Comparison of ENCODE assay signal across 11 cellular contexts in genomic region chr1:223704921-223705878, GRCh38. TPM values are rescaled to one million over a fixed set of nuclear protein-coding genes. Genes with fewer than 3 reads are reported as not detected.
DNase-seq lines count a peak whose midpoint lies in the region; ATAC-seq, FAIRE-seq and TF ChIP-seq lines count a peak whose summit lies in the region.
"Had no signal": no experiment of that assay in that cellular context is flagged by ENCODE, and none has a peak within 500 bp of the region (broad histone marks: within the 10 kb centered on the region; RNA-seq: fewer than 3 reads in every experiment).

No MANE protein-coding gene starts in this region.

- no peak overlapping the region for H3K27ac ChIP-seq in K562 (ENCODE audit: extremely low read depth, low read depth, low read length)
- H3K27ac ChIP-seq in lung (ENCODE audit: low read depth in 1 of 2, low read length in 1 of 2), result peak overlapping the region; percentile 26 to 66
- peak overlapping the region; percentile 58 to 94 for H3K27ac ChIP-seq in aorta (ENCODE audit: low read depth in 1 of 2, low read length in 2 of 2)
- H3K27ac ChIP-seq: KMS-11 had no signal

- no peaks in the 10 kb centered on the region for H3K36me3 Mint-ChIP-seq in activated naive CD8-positive, alpha-beta T cell
- H3K36me3 Mint-ChIP-seq in activated naive CD8-positive, alpha-beta T cell treated with anti-CD3 and anti-CD28 coated beads, Interleukin-2, amount 50 U/mL, for 24 hours (ENCODE audit: low read depth), result no peaks in the 10 kb centered on the region

- 53% methylated on average over 8 of the region's 8 CpGs for WGBS in K562 (ENCODE audit: insufficient coverage, low coverage, missing lambda C conversion rate)
- WGBS in lung, 2 donors, result 41 to 44% methylated on average over 8 of the region's 8 CpGs
- WGBS in aorta, 2 donors, result 34 to 43% methylated on average over 8 of the region's 8 CpGs

- intact Hi-C loops in K562 (cut with micrococcal nuclease) (loop anchor here (5.0 to 10.0 kb wide), 2 partner anchors 87 to 1220 kb away; partner anchors contain the start of gene DNAH14), aorta (cut with DNase I) (loop anchor here (5.0 kb wide), 3 partner anchors 122 to 182 kb away; partner anchors contain the start of gene TP53BP2 (in 1 of the 2))

- peaks cover 33% of the 10 kb centered on the region for H3K4me1 Mint-ChIP-seq in activated naive CD8-positive, alpha-beta T cell (ENCODE audit: low read depth)
- peaks cover 59% of the 10 kb centered on the region for H3K4me1 Mint-ChIP-seq in activated naive CD8-positive, alpha-beta T cell treated with anti-CD3 and anti-CD28 coated beads, Interleukin-2, amount 50 U/mL, for 24 hours

- TF ChIP-seq POLR2A in K562 (conservative IDR thresholded peaks at IDR 0.05) (no peak), erythroblast (IDR thresholded peaks at IDR 0.05; ENCODE audit: low read length) (no peak)

- no TSS peak for BruUV-seq in K562 (replicated peaks; lab: Mats Ljungman, UMichigan)

- POLR2A ChIA-PET in K562 (lab: Yijun Ruan, JAX), result interaction anchor here (0.8 kb wide), 1 partner anchor 12 kb away, joined by 3 read pairs; no protein-coding TSS in a partner anchor

- peak overlapping the region; percentile 18 for H3K27ac Mint-ChIP-seq in activated naive CD8-positive, alpha-beta T cell
- no peak overlapping the region for H3K27ac Mint-ChIP-seq in activated naive CD8-positive, alpha-beta T cell treated with anti-CD3 and anti-CD28 coated beads, Interleukin-2, amount 50 U/mL, for 24 hours

- H3K36me3 ChIP-seq in K562 (ENCODE audit: control insufficient read depth, insufficient read depth, low read length), result no peaks in the 10 kb centered on the region
- no peaks in the 10 kb centered on the region for H3K36me3 ChIP-seq in lung (ENCODE audit: control insufficient read depth in 2 of 2, insufficient read depth in 2 of 2, low read length in 2 of 2)
- H3K36me3 ChIP-seq in aorta (ENCODE audit: control insufficient read depth in 1 of 2, insufficient read depth in 2 of 2, low read length in 1 of 2), result no peaks in the 10 kb centered on the region
- no peaks in the 10 kb centered on the region for H3K36me3 ChIP-seq in H7 (replicated peaks; ENCODE audit: control insufficient read depth, insufficient read depth, low read length)

- no peaks in the 10 kb centered on the region for H4K20me1 ChIP-seq in K562 (replicated peaks; ENCODE audit: control insufficient read depth, insufficient read depth, low read length)

- ATAC-seq in activated naive CD8-positive, alpha-beta T cell treated with anti-CD3 and anti-CD28 coated beads, Interleukin-2, amount 50 U/mL, for 24 hours, result no peak
- ATAC-seq in K562 (no peak), lung (ENCODE audit: insufficient read depth, low FRiP score) (no peak), aorta (ENCODE audit: low FRiP score) (no peak), GM18520 (IDR thresholded peaks at IDR 0.05; ENCODE audit: unreplicated experiment) (no peak)

- H3K4me1 ChIP-seq in K562 (replicated peaks in 1 of 2; ENCODE audit: control insufficient read depth in 2 of 2, insufficient read depth in 2 of 2, low read length in 2 of 2) (peaks cover 42 to 53% of the 10 kb centered on the region in 2 experiments), lung (ENCODE audit: control insufficient read depth in 2 of 2, insufficient read depth in 2 of 2, low read length in 2 of 2) (peaks cover 12 to 21% of the 10 kb centered on the region in 2 donors), aorta (ENCODE audit: control insufficient read depth in 1 of 2, insufficient read depth in 2 of 2, low read length in 2 of 2) (peaks cover 0 to 12% of the 10 kb centered on the region in 2 donors)

- H3K27me3 ChIP-seq in K562 (ENCODE audit: control insufficient read depth in 2 of 2, insufficient read depth in 2 of 2, low read length in 2 of 2), result no peaks in the 10 kb centered on the region
- H3K27me3 ChIP-seq in lung (ENCODE audit: control insufficient read depth, insufficient read depth), result no peaks in the 10 kb centered on the region
- no peaks in the 10 kb centered on the region for H3K27me3 ChIP-seq in aorta (ENCODE audit: control insufficient read depth in 1 of 2, insufficient read depth in 2 of 2, low read length in 1 of 2)
- H3K27me3 ChIP-seq in H7 (ENCODE audit: control insufficient read depth, insufficient read depth, low read length), result no peaks in the 10 kb centered on the region

- H3K4me3 Mint-ChIP-seq in activated naive CD8-positive, alpha-beta T cell, result no peak overlapping the region
- no peak overlapping the region for H3K4me3 Mint-ChIP-seq in activated naive CD8-positive, alpha-beta T cell treated with anti-CD3 and anti-CD28 coated beads, Interleukin-2, amount 50 U/mL, for 24 hours

- no peaks in the 10 kb centered on the region for H3K9me1 ChIP-seq in K562 (ENCODE audit: control insufficient read depth, insufficient read depth, low read length)

- in situ Hi-C loops in K562 (cut with MboI), result loop anchor here (25.0 kb wide), 1 partner anchor 207 kb away; no protein-coding TSS in a partner anchor

- no peaks in the 10 kb centered on the region for H3K79me2 ChIP-seq in K562 (ENCODE audit: control insufficient read depth, insufficient read depth, low read length)

- H3K9ac ChIP-seq in K562 (ENCODE audit: insufficient read depth in 1 of 2, low read depth in 2 of 2, low read length in 2 of 2), result peak overlapping the region in 1 of 2 experiments; percentile 18; a peak in 1 of 4 replicates
- H3K9ac ChIP-seq: KMS-11 had no signal

- H3K9me3 ChIP-seq in K562 (replicated peaks; ENCODE audit: control insufficient read depth, insufficient read depth, low read depth, low read length) (no peaks in the 10 kb centered on the region), lung (ENCODE audit: control insufficient read depth in 2 of 2, insufficient read depth in 1 of 2, low read length in 1 of 2) (no peaks in the 10 kb centered on the region), aorta (ENCODE audit: control insufficient read depth, low read length) (no peaks in the 10 kb centered on the region)

- H3K27me3 Mint-ChIP-seq in activated naive CD8-positive, alpha-beta T cell, result no peaks in the 10 kb centered on the region
- H3K27me3 Mint-ChIP-seq in activated naive CD8-positive, alpha-beta T cell treated with anti-CD3 and anti-CD28 coated beads, Interleukin-2, amount 50 U/mL, for 24 hours, result peaks cover 2% of the 10 kb centered on the region

- TF ChIP-seq EP300 in K562 (IDR thresholded peaks at IDR 0.05; ENCODE audit: low read length), result no peak

- no peak for DNase-seq in activated naive CD8-positive, alpha-beta T cell treated with anti-CD3 and anti-CD28 coated beads, Interleukin-2, amount 50 U/mL, for 24 hours
- DNase-seq in K562 (ENCODE audit: extremely low read depth in 1 of 4, low spot score in 3 of 4), result peak in 1 of 4 experiments; percentile 15
- DNase-seq in lung (ENCODE audit: low spot score), result no peak
- peak in 1 of 2 donors; percentile 64 for DNase-seq in aorta
- DNase-seq in H7, result no peak
- DNase-seq in erythroblast (lab: John Stamatoyannopoulos, UW), result no peak
- DNase-seq: activated CD4-positive, CD25-positive, alpha-beta regulatory T cell; stimulated activated CD4-positive, alpha-beta T cell treated with anti-CD3 and anti-CD28 coated beads, Interleukin-15, amount 100 ng/mL, for 24 hours had no signal

- H3K9me3 Mint-ChIP-seq in activated naive CD8-positive, alpha-beta T cell (ENCODE audit: low read depth), result no peaks in the 10 kb centered on the region
- no peaks in the 10 kb centered on the region for H3K9me3 Mint-ChIP-seq in activated naive CD8-positive, alpha-beta T cell treated with anti-CD3 and anti-CD28 coated beads, Interleukin-2, amount 50 U/mL, for 24 hours

- TF ChIP-seq RAD21 in K562 (CRISPR knock-in tag; conservative IDR thresholded peaks at IDR 0.05 in 1 of 2, IDR thresholded peaks at IDR 0.05 in 1 of 2), result no peak

- no peak for FAIRE-seq in K562 (lab: Jason Lieb, UNC)

- no peak overlapping the region for H3K4me3 ChIP-seq in K562
- no peak overlapping the region for H3K4me3 ChIP-seq in lung
- H3K4me3 ChIP-seq in aorta (ENCODE audit: low read length in 2 of 2), result no peak overlapping the region
- H3K4me3 ChIP-seq in H7 (ENCODE audit: insufficient read depth, low read depth, low read length), result no peak overlapping the region

- H3K4me2 ChIP-seq in K562 (ENCODE audit: insufficient read depth, low read length), result no peak overlapping the region
- H3K4me2 ChIP-seq: KMS-11 had no signal

- peak overlapping the region; percentile 60 for H2AFZ ChIP-seq in K562 (ENCODE audit: low read depth, low read length)

- CTCF ChIA-PET in K562 (lab: Yijun Ruan, JAX; ENCODE audit: low intra/inter-chr PET ratio), result no interaction called here

- TF ChIP-seq CTCF in K562 (IDR thresholded peaks at IDR 0.05 in 2 of 3, conservative IDR thresholded peaks at IDR 0.05 in 1 of 3; ENCODE audit: insufficient read depth in 2 of 3, low read depth in 1 of 3, low read length in 3 of 3) (no peak), lung (IDR thresholded peaks at IDR 0.05; ENCODE audit: control extremely low read depth, extremely low read depth) (no peak)

RNA-seq across cellular contexts. Expression of gene CAPN2, which starts 7.1 kb away (rescaled TPM):
- total RNA-seq in K562 (2011; cell fraction: chromatin; rRNA removed; ENCODE audit: low replicate concordance), result 180 and 218 TPM in 2 replicates
- 119 and 120 TPM in 2 replicates for total RNA-seq in K562 (2011; cell fraction: nucleolus; rRNA removed)
- total RNA-seq in K562 (2011; cell fraction: nucleoplasm; rRNA removed), result 132 and 165 TPM in 2 replicates
- 116 and 157 TPM in 2 replicates for total RNA-seq in K562 (2014; rRNA removed)
- total RNA-seq in K562 (2014; rRNA removed; fragmentation: Illumina TruSeq; extraction: Trizol), result 80.4 and 84.2 TPM in 2 replicates
- 86.8 and 87.7 TPM in 2 replicates for total RNA-seq in K562 (2015; rRNA removed; fragmentation: Illumina TruSeq; extraction: Trizol)
- 94.8 and 101 TPM in 2 replicates for total RNA-seq in K562 (2021)
- 113 and 120 TPM in 2 replicates for polyA plus RNA-seq in K562 (2011; rRNA removed)
- polyA plus RNA-seq in K562 (2011; cell fraction: cytosol; rRNA removed), result 55.7 and 58.0 TPM in 2 replicates
- polyA plus RNA-seq in K562 (2011; cell fraction: nucleus; rRNA removed), result 254 and 312 TPM in 2 replicates
- 81.1 and 119 TPM in 2 replicates for polyA plus RNA-seq in K562 (2012)
- 92.6 and 102 TPM in 2 replicates for polyA plus RNA-seq in K562 (2014; fragmentation: Illumina TruSeq; extraction: Trizol)
- 10 to 100 TPM; 24.6 to 28.5 TPM for polyA plus RNA-seq in K562 (2014; fragmentation: Nextera tagmentation; extraction: Ambion mirVana)
- 106 and 124 TPM in 2 replicates for polyA plus RNA-seq in K562 (2014; rRNA removed)
- 114 and 116 TPM in 2 replicates for polyA minus RNA-seq in K562 (2011; rRNA and poly(A)+ RNA removed)
- 68.3 and 82.5 TPM in 2 replicates for polyA minus RNA-seq in K562 (2011; cell fraction: cytosol; rRNA and poly(A)+ RNA removed)
- 63.0 and 87.3 TPM in 2 replicates for polyA minus RNA-seq in K562 (2011; cell fraction: nucleus; rRNA and poly(A)+ RNA removed)
- 100 to 1,000 TPM; 169 to 353 TPM for total RNA-seq in lung
- 100 to 1,000 TPM; 144 to 168 TPM for polyA plus RNA-seq in lung
- 100 to 1,000 TPM; 208 to 213 TPM for total RNA-seq in aorta
- 100 to 1,000 TPM in 1 of 2 donors, 10 to 100 TPM in 1; 99.8 to 190 TPM for polyA plus RNA-seq in aorta
- total RNA-seq in H7 (2014; rRNA removed; shearing (Covaris generic)), result 46.8 and 60.4 TPM in 2 replicates

RNA-seq across cellular contexts. Expression of gene CAPN8, which starts 39.7 kb away (rescaled TPM):
- not detected in 2 replicates for total RNA-seq in K562 (2011; cell fraction: chromatin; rRNA removed; ENCODE audit: low replicate concordance)
- not detected in 2 replicates for total RNA-seq in K562 (2011; cell fraction: nucleolus; rRNA removed)
- total RNA-seq in K562 (2011; cell fraction: nucleoplasm; rRNA removed), result not detected in 2 replicates
- total RNA-seq in K562 (2014; rRNA removed), result not detected in 2 replicates
- total RNA-seq in K562 (2014; rRNA removed; fragmentation: Illumina TruSeq; extraction: Trizol), result not detected in 2 replicates
- total RNA-seq in K562 (2015; rRNA removed; fragmentation: Illumina TruSeq; extraction: Trizol), result not detected in 2 replicates
- total RNA-seq in K562 (2021), result not detected in 2 replicates
- 0.06 TPM in 1 of 2 replicates, not detected in the other for polyA plus RNA-seq in K562 (2011; rRNA removed)
- not detected in 2 replicates for polyA plus RNA-seq in K562 (2011; cell fraction: cytosol; rRNA removed)
- not detected in 2 replicates for polyA plus RNA-seq in K562 (2011; cell fraction: nucleus; rRNA removed)
- polyA plus RNA-seq in K562 (2012), result not detected in 2 replicates
- polyA plus RNA-seq in K562 (2014; fragmentation: Illumina TruSeq; extraction: Trizol), result not detected in 2 replicates
- polyA plus RNA-seq in K562 (2014; fragmentation: Nextera tagmentation; extraction: Ambion mirVana), result not detected
- not detected in 2 replicates for polyA plus RNA-seq in K562 (2014; rRNA removed)
- polyA minus RNA-seq in K562 (2011; rRNA and poly(A)+ RNA removed), result not detected in 2 replicates
- not detected in 2 replicates for polyA minus RNA-seq in K562 (2011; cell fraction: cytosol; rRNA and poly(A)+ RNA removed)
- not detected in 2 replicates for polyA minus RNA-seq in K562 (2011; cell fraction: nucleus; rRNA and poly(A)+ RNA removed)
- 100 to 1,000 TPM in 1 of 2 donors, 10 to 100 TPM in 1; 48.5 to 123 TPM for total RNA-seq in lung
- 100 to 1,000 TPM in 1 of 2 donors, 10 to 100 TPM in 1; 30.5 to 114 TPM for polyA plus RNA-seq in lung
- total RNA-seq in aorta, result under 1 TPM in 1 of 2 donors, not detected in 1; 0.45 TPM
- 1 to 10 TPM in 1 of 2 donors, under 1 TPM in 1; 0.33 to 2.9 TPM for polyA plus RNA-seq in aorta
- not detected in 2 replicates for total RNA-seq in H7 (2014; rRNA removed; shearing (Covaris generic))

Comparison
In these comparisons a context has a peak if more than half of its experiments do, and no peak if none do; other contexts are left out.
1. RNA of gene CAPN8, which starts 39.7 kb away (total RNA-seq): 48.5 to 123 TPM in lung; 0.45 TPM in aorta, not detected in K562 and not detected in H7; every median in the first group is over 10 times any median in the second.